28 cellular contexts compared by ENCODE assay signal in genomic region chr1:181784039-181784683, GRCh38.
A peak's percentile ranks its signal among the peaks of the same experiment; 100 is the strongest.
DNase-seq lines count a peak whose midpoint lies in the region; ATAC-seq and TF ChIP-seq lines count a peak whose summit lies in the region.
"Had no signal": no experiment of that assay in that cellular context is flagged by ENCODE, and none has a peak within 500 bp of the region (broad histone marks: within the 10 kb centered on the region; RNA-seq: fewer than 3 reads in every experiment).

No MANE protein-coding gene starts in this region.

- in situ Hi-C loops in transverse colon (cut with MboI; ENCODE audit: low pct_ligation_motif_present in 1 of 4, low pct_unique_long_range_greater_than_20kb in 1 of 4, low sequenced_read_pairs in 3 of 4): no loop called here

- peak; percentile 0 to 6 for DNase-seq in Kasumi-1 (lab: John Stamatoyannopoulos, UW)
- DNase-seq in NOMO-1 treated with DMSO at 0.1 percent for 48 hours (lab: John Stamatoyannopoulos, UW; ENCODE audit: unreplicated experiment): peak; percentile 79
- DNase-seq in cerebellar cortex (ENCODE audit: low spot score): peak; percentile 19
- DNase-seq in DMS153 treated with DMSO at 0.1 percent for 48 hours (lab: John Stamatoyannopoulos, UW; ENCODE audit: unreplicated experiment): no peak
- DNase-seq in activated T-helper 1 cell treated with anti-CD3 and anti-CD28 coated beads, Interleukin-12 subunit alpha, Interleukin-12 subunit beta, Interleukin-2, Interleukin-4 antibody, amounts not matched to agents 30 ng/mL and 10 ng/mL and 1 ng/mL, durations not matched to agents 14 hours and 24 hours and 36 hours (ENCODE audit: low spot score): no peak
- DNase-seq in transverse colon: no peak
- DNase-seq: anterior cingulate cortex; CD4-positive, alpha-beta memory T cell; central memory CD4-positive, alpha-beta T cell; DMS153; dorsolateral prefrontal cortex; GF-D8; HCEC 1CT; immature natural killer cell; lower lobe of right lung; NCI-H1105; NCI-H2081; NCI-H446 treated with DMSO at 0.1 percent for 48 hours; NK-92 treated with Interleukin-12 subunit alpha and Interleukin-12 subunit beta, amount 100 ng/mL, for 24 hours; spleen; stimulated activated CD4-positive, alpha-beta T cell treated with anti-CD3 and anti-CD28 coated beads, Interleukin-4, amount 100 ng/mL, for 1 hour; stimulated activated naive CD4-positive, alpha-beta T cell treated with Interleukin-2 at 50 U/mL for 16 hours; trophoblast cell had no signal

- TF ChIP-seq EP300 in transverse colon (IDR thresholded peaks at IDR 0.05; ENCODE audit: low read depth): no peak

- no peak for TF ChIP-seq POLR2A in transverse colon (IDR thresholded peaks at IDR 0.05)

- H3K79me2 ChIP-seq in parathyroid adenoma: no peaks in the 10 kb centered on the region
- H3K79me2 ChIP-seq: hepatocyte had no signal

- H3K9ac ChIP-seq in parathyroid adenoma: no peak overlapping the region
- H3K9ac ChIP-seq: neural progenitor cell had no signal

- H3K36me3 ChIP-seq in parathyroid adenoma (ENCODE audit: control insufficient read depth, insufficient read depth, low read length) (no peaks in the 10 kb centered on the region), transverse colon (no peaks in the 10 kb centered on the region)
- H3K36me3 ChIP-seq: lower lobe of right lung, neural progenitor cell, spleen had no signal

- 47 to 92% methylated on average over 2 to 3 of the region's 3 CpGs for WGBS in transverse colon (ENCODE audit: low coverage in 1 of 2), 2 donors

- ATAC-seq in HG02588 (IDR thresholded peaks at IDR 0.05; ENCODE audit: unreplicated experiment): no peak
- ATAC-seq: lower lobe of right lung had no signal

- H3K27ac ChIP-seq in parathyroid adenoma: peak overlapping the region; percentile 24
- H3K27ac ChIP-seq in transverse colon: no peak overlapping the region
- H3K27ac ChIP-seq: dorsolateral prefrontal cortex, hepatocyte, lower lobe of right lung, neural progenitor cell, spleen had no signal

- TF ChIP-seq CTCF in parathyroid adenoma (IDR thresholded peaks at IDR 0.05) (no peak), transverse colon (IDR thresholded peaks at IDR 0.05) (no peak)

- H3K9me3 ChIP-seq in parathyroid adenoma (ENCODE audit: control insufficient read depth, low read length) (no peaks in the 10 kb centered on the region), transverse colon (no peaks in the 10 kb centered on the region)
- H3K9me3 ChIP-seq: lower lobe of right lung, spleen had no signal

- no peaks in the 10 kb centered on the region for H3K27me3 ChIP-seq in parathyroid adenoma (ENCODE audit: control insufficient read depth, insufficient read depth, low read length)
- H3K27me3 ChIP-seq in transverse colon: no peaks in the 10 kb centered on the region
- H3K27me3 ChIP-seq: dorsolateral prefrontal cortex, hepatocyte, neural progenitor cell had no signal

- peaks cover 2% of the 10 kb centered on the region for H3K27me3 Mint-ChIP-seq in activated T-helper 1 cell treated with anti-CD3 and anti-CD28 coated beads, Interleukin-12 subunit alpha, Interleukin-12 subunit beta, Interleukin-2, Interleukin-4 antibody, amounts not matched to agents 30 ng/mL and 10 ng/mL and 1 ng/mL, durations not matched to agents 14 hours and 24 hours and 36 hours (ENCODE audit: insufficient read depth)

- peak overlapping the region; percentile 57 for H2AFZ ChIP-seq in parathyroid adenoma
- H2AFZ ChIP-seq: hepatocyte, neural progenitor cell had no signal

- no peak overlapping the region for H3K27ac Mint-ChIP-seq in activated T-helper 1 cell treated with anti-CD3 and anti-CD28 coated beads, Interleukin-12 subunit alpha, Interleukin-12 subunit beta, Interleukin-2, Interleukin-4 antibody, amounts not matched to agents 30 ng/mL and 10 ng/mL and 1 ng/mL, durations not matched to agents 14 hours and 24 hours and 36 hours
- H3K27ac Mint-ChIP-seq: activated naive CD4-positive, alpha-beta T cell treated with anti-CD3 and anti-CD28 coated beads, Interleukin-2, amount 50 U/mL, for 24 hours; CD4-positive, alpha-beta memory T cell; immature natural killer cell; neural progenitor cell had no signal

- H3K4me1 Mint-ChIP-seq in activated T-helper 1 cell treated with anti-CD3 and anti-CD28 coated beads, Interleukin-12 subunit alpha, Interleukin-12 subunit beta, Interleukin-2, Interleukin-4 antibody, amounts not matched to agents 30 ng/mL and 10 ng/mL and 1 ng/mL, durations not matched to agents 14 hours and 24 hours and 36 hours (ENCODE audit: low read depth): no peaks in the 10 kb centered on the region
- H3K4me1 Mint-ChIP-seq: activated naive CD4-positive, alpha-beta T cell treated with anti-CD3 and anti-CD28 coated beads, Interleukin-2, amount 50 U/mL, for 24 hours; CD4-positive, alpha-beta memory T cell; immature natural killer cell had no signal

- no peaks in the 10 kb centered on the region for H3K36me3 Mint-ChIP-seq in activated T-helper 1 cell treated with anti-CD3 and anti-CD28 coated beads, Interleukin-12 subunit alpha, Interleukin-12 subunit beta, Interleukin-2, Interleukin-4 antibody, amounts not matched to agents 30 ng/mL and 10 ng/mL and 1 ng/mL, durations not matched to agents 14 hours and 24 hours and 36 hours (ENCODE audit: low read depth)
- H3K36me3 Mint-ChIP-seq: activated naive CD4-positive, alpha-beta T cell treated with anti-CD3 and anti-CD28 coated beads, Interleukin-2, amount 50 U/mL, for 24 hours; CD4-positive, alpha-beta memory T cell; immature natural killer cell; neural progenitor cell had no signal

- H3K4me2 ChIP-seq in parathyroid adenoma (ENCODE audit: low read length): peak overlapping the region; percentile 1
- H3K4me2 ChIP-seq: hepatocyte, neural progenitor cell had no signal

- intact Hi-C loops in activated T-helper 1 cell treated with anti-CD3 and anti-CD28 coated beads, Interleukin-12 subunit alpha, Interleukin-12 subunit beta, Interleukin-2, Interleukin-4 antibody, amounts not matched to agents 30 ng/mL and 10 ng/mL and 1 ng/mL, durations not matched to agents 14 hours and 24 hours and 36 hours (cut with micrococcal nuclease): no loop called here
- intact Hi-C loops in transverse colon (cut with DNase I; ENCODE audit: low total_unique reads): no loop called here

- H3K4me1 ChIP-seq in parathyroid adenoma (no peaks in the 10 kb centered on the region), transverse colon (no peaks in the 10 kb centered on the region)
- H3K4me1 ChIP-seq: lower lobe of right lung, spleen had no signal

- no peak overlapping the region for H3K4me3 Mint-ChIP-seq in activated T-helper 1 cell treated with anti-CD3 and anti-CD28 coated beads, Interleukin-12 subunit alpha, Interleukin-12 subunit beta, Interleukin-2, Interleukin-4 antibody, amounts not matched to agents 30 ng/mL and 10 ng/mL and 1 ng/mL, durations not matched to agents 14 hours and 24 hours and 36 hours
- H3K4me3 Mint-ChIP-seq: activated naive CD4-positive, alpha-beta T cell treated with anti-CD3 and anti-CD28 coated beads, Interleukin-2, amount 50 U/mL, for 24 hours; CD4-positive, alpha-beta memory T cell; immature natural killer cell; neural progenitor cell had no signal

- H3K9me3 Mint-ChIP-seq in activated T-helper 1 cell treated with anti-CD3 and anti-CD28 coated beads, Interleukin-12 subunit alpha, Interleukin-12 subunit beta, Interleukin-2, Interleukin-4 antibody, amounts not matched to agents 30 ng/mL and 10 ng/mL and 1 ng/mL, durations not matched to agents 14 hours and 24 hours and 36 hours: no peaks in the 10 kb centered on the region
- H3K9me3 Mint-ChIP-seq: activated naive CD4-positive, alpha-beta T cell treated with anti-CD3 and anti-CD28 coated beads, Interleukin-2, amount 50 U/mL, for 24 hours had no signal

- H3K4me3 ChIP-seq in parathyroid adenoma (ENCODE audit: low read depth, low read length) (no peak overlapping the region), transverse colon (no peak overlapping the region)
- H3K4me3 ChIP-seq: dorsolateral prefrontal cortex, hepatocyte, lower lobe of right lung, neural progenitor cell, spleen had no signal

Comparison
In these comparisons a context has a peak if more than half of its experiments do, and no peak if none do; other contexts are left out.
1. DNase-seq: peak in Kasumi-1 (2 of 2), NOMO-1 treated with DMSO at 0.1 percent for 48 hours (single experiment) and cerebellar cortex (single experiment); none in DMS153 treated with DMSO at 0.1 percent for 48 hours (single experiment), activated T-helper 1 cell treated with anti-CD3 and anti-CD28 coated beads, Interleukin-12 subunit alpha, Interleukin-12 subunit beta, Interleukin-2, Interleukin-4 antibody, amounts not matched to agents 30 ng/mL and 10 ng/mL and 1 ng/mL, durations not matched to agents 14 hours and 24 hours and 36 hours (single experiment) and transverse colon (single experiment).